ENCODE assay signal across 1 cellular context in genomic region chr6:136525586-136526195, GRCh38.
TF ChIP-seq lines count a peak whose summit lies in the region.

No MANE protein-coding gene starts in this region.

TF ChIP-seq in GM23338, 12 proteins besides CTCF, POLR2A, EP300 and RAD21 (continued from another document):
- TF ChIP-seq ZNF462 (CRISPR knock-in tag; IDR thresholded peaks at IDR 0.05) (no peak), ZNF331 (CRISPR knock-in tag; IDR thresholded peaks at IDR 0.05; ENCODE audit: low read depth) (no peak), EZH2phosphoT487 (IDR thresholded peaks at IDR 0.05; ENCODE audit: unreplicated experiment) (no peak), JUNB (IDR thresholded peaks at IDR 0.05; ENCODE audit: unreplicated experiment) (no peak), STAT1 (IDR thresholded peaks at IDR 0.05; ENCODE audit: unreplicated experiment) (no peak), ZNF114 (CRISPR knock-in tag; IDR thresholded peaks at IDR 0.05) (no peak)
